Comparison of ENCODE assay signal across 7 cellular contexts in the genomic region with DNA sequence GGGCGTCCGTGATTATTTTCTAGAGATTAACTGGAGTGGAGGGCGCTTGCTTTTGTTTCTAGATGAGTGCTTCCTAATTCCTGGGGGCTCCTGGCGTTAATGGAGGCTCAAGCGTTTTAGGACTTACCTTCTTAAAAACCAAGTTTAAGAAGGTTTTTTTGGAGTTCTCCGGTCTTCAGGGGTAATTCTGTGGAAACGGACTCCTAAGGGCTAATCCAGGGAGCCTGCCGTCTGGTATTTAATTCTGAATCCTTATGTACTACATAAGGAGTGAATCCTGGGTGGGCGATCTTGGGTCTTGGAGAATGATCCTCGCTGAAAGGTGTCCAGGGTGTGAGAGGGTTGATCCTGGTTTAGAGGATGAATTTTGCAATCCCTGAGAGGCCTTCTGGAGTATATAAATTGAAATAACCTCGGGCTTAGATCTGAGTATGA. TPM values are rescaled to one million over a fixed set of nuclear protein-coding genes. Genes with fewer than 3 reads are reported as not detected.
DNase-seq lines count a peak whose midpoint lies in the region; ATAC-seq lines count a peak whose summit lies in the region.

No MANE protein-coding gene starts in this region.

- H3K9ac ChIP-seq in HUES64 (ENCODE audit: low read depth, low read length) (peak overlapping the region; percentile 100), subcutaneous abdominal adipose tissue (ENCODE audit: low read length in 5 of 5) (peak overlapping the region; percentile 89 to 99 (median 92))

- peak overlapping the region; percentile 99 for H3K27ac Mint-ChIP-seq in activated naive CD8-positive, alpha-beta T cell treated with anti-CD3 and anti-CD28 coated beads for 36 hours
- peak overlapping the region; percentile 95 to 99 (median 98) for H3K27ac Mint-ChIP-seq in immature natural killer cell

- peaks cover 51% of the 10 kb centered on the region for H3K4me1 Mint-ChIP-seq in activated naive CD8-positive, alpha-beta T cell treated with anti-CD3 and anti-CD28 coated beads for 36 hours
- peaks cover 66 to 78% of the 10 kb centered on the region in 2 donors for H3K4me1 Mint-ChIP-seq in immature natural killer cell

- peaks cover 64% of the 10 kb centered on the region for H3K36me3 Mint-ChIP-seq in activated naive CD8-positive, alpha-beta T cell treated with anti-CD3 and anti-CD28 coated beads for 36 hours
- peaks cover 20 to 40% (median 26%) of the 10 kb centered on the region in 3 donors for H3K36me3 Mint-ChIP-seq in immature natural killer cell

- H3K9me3 ChIP-seq in HUES64 (ENCODE audit: insufficient read depth, low read depth, low read length) (no peaks in the 10 kb centered on the region), subcutaneous abdominal adipose tissue (ENCODE audit: control insufficient read depth in 5 of 5, low read length in 5 of 5) (no peaks in the 10 kb centered on the region)

- ATAC-seq in GM18867 (IDR thresholded peaks at IDR 0.05; ENCODE audit: unreplicated experiment): no peak
- no peak for ATAC-seq in activated CD4-positive, CD25-positive, alpha-beta regulatory T cell treated with anti-CD3 and anti-CD28 coated beads, Interleukin-2, amount 50 U/mL, for 24 hours

- H3K36me3 ChIP-seq in HUES64 (ENCODE audit: insufficient read depth, low read length) (peaks cover 48% of the 10 kb centered on the region), subcutaneous abdominal adipose tissue (ENCODE audit: control insufficient read depth in 5 of 5, insufficient read depth in 5 of 5, low read length in 5 of 5) (peaks cover 5 to 45% (median 44%) of the 10 kb centered on the region in 5 donors)

- peaks cover 18% of the 10 kb centered on the region for H3K27me3 Mint-ChIP-seq in activated naive CD8-positive, alpha-beta T cell treated with anti-CD3 and anti-CD28 coated beads for 36 hours
- H3K27me3 Mint-ChIP-seq in immature natural killer cell (ENCODE audit: low read depth in 3 of 3): peaks cover 28 to 63% (median 40%) of the 10 kb centered on the region in 3 donors

- H3K4me3 ChIP-seq in HUES64 (ENCODE audit: low read length) (peak overlapping the region; percentile 98), subcutaneous abdominal adipose tissue (ENCODE audit: low read depth in 1 of 5, low read length in 5 of 5) (peak overlapping the region; percentile 86 to 93 (median 87))

- H3K27ac ChIP-seq in HUES64 (ENCODE audit: low read depth, low read length) (peak overlapping the region; percentile 94), subcutaneous abdominal adipose tissue (ENCODE audit: low read depth, low read length) (peak overlapping the region; percentile 95)

- peak overlapping the region; percentile 97 for H3K4me3 Mint-ChIP-seq in activated naive CD8-positive, alpha-beta T cell treated with anti-CD3 and anti-CD28 coated beads for 36 hours
- H3K4me3 Mint-ChIP-seq in immature natural killer cell: peak overlapping the region; percentile 95 to 99 (median 98)

- H3K27me3 ChIP-seq in HUES64 (ENCODE audit: insufficient read depth, low read length) (no peaks in the 10 kb centered on the region), subcutaneous abdominal adipose tissue (ENCODE audit: control insufficient read depth in 5 of 5, insufficient read depth in 4 of 5, low read length in 5 of 5) (no peaks in the 10 kb centered on the region)

- DNase-seq in activated naive CD8-positive, alpha-beta T cell treated with anti-CD3 and anti-CD28 coated beads for 36 hours: no peak
- DNase-seq in immature natural killer cell: no peak
- DNase-seq in activated CD8-positive, alpha-beta memory T cell treated with anti-CD3 and anti-CD28 coated beads for 24 hours: no peak

- 0% methylated on average over 11 of the region's 11 CpGs for WGBS in HUES64

- H3K4me1 ChIP-seq in HUES64 (ENCODE audit: insufficient read depth, low read length) (peaks cover 20% of the 10 kb centered on the region), subcutaneous abdominal adipose tissue (ENCODE audit: control insufficient read depth in 5 of 5, insufficient read depth in 5 of 5, low read length in 5 of 5) (peaks cover 16 to 51% (median 46%) of the 10 kb centered on the region in 5 donors)

- peaks cover 1% of the 10 kb centered on the region for H3K9me3 Mint-ChIP-seq in activated naive CD8-positive, alpha-beta T cell treated with anti-CD3 and anti-CD28 coated beads for 36 hours
- H3K9me3 Mint-ChIP-seq in immature natural killer cell: no peaks in the 10 kb centered on the region

RNA-seq across cellular contexts. Expression of gene RPS11, which starts 0.4 kb away (rescaled TPM):
- 2,364 TPM for polyA plus RNA-seq in HUES64 (2013, experiment 1 of 2)
- polyA plus RNA-seq in HUES64 (2013, experiment 2 of 2): 2,511 TPM
- total RNA-seq in activated naive CD8-positive, alpha-beta T cell treated with anti-CD3 and anti-CD28 coated beads for 36 hours: 1,000 to 10,000 TPM; 2,825 to 2,867 TPM
- 1,000 to 10,000 TPM; 1,178 to 2,153 (median 1,290) TPM for polyA plus RNA-seq in immature natural killer cell

RNA-seq across cellular contexts. Expression of gene RPL13A, which starts 9.2 kb away (rescaled TPM):
- 2,534 TPM for polyA plus RNA-seq in HUES64 (2013, experiment 1 of 2)
- polyA plus RNA-seq in HUES64 (2013, experiment 2 of 2): 2,729 TPM
- 1,000 to 10,000 TPM; 3,663 to 3,691 TPM for total RNA-seq in activated naive CD8-positive, alpha-beta T cell treated with anti-CD3 and anti-CD28 coated beads for 36 hours
- 1,000 to 10,000 TPM in 2 of 3 donors, 100 to 1,000 TPM in 1; 840 to 2,055 (median 1,247) TPM for polyA plus RNA-seq in immature natural killer cell

RNA-seq across cellular contexts. Expression of gene FCGRT, which starts 15.9 kb away (rescaled TPM):
- polyA plus RNA-seq in HUES64 (2013, experiment 1 of 2): 14.3 TPM
- 24.0 TPM for polyA plus RNA-seq in HUES64 (2013, experiment 2 of 2)
- total RNA-seq in activated naive CD8-positive, alpha-beta T cell treated with anti-CD3 and anti-CD28 coated beads for 36 hours: 10 to 100 TPM; 11.5 to 12.2 TPM
- polyA plus RNA-seq in immature natural killer cell: 10 to 100 TPM; 13.8 to 35.9 (median 34.9) TPM

RNA-seq across cellular contexts. Expression of gene FLT3LG, which starts 22.6 kb away (rescaled TPM):
- polyA plus RNA-seq in HUES64 (2013, experiment 1 of 2): 0.85 TPM
- 1.1 TPM for polyA plus RNA-seq in HUES64 (2013, experiment 2 of 2)
- 10 to 100 TPM; 61.0 to 63.5 TPM for total RNA-seq in activated naive CD8-positive, alpha-beta T cell treated with anti-CD3 and anti-CD28 coated beads for 36 hours
- polyA plus RNA-seq in immature natural killer cell: 10 to 100 TPM; 22.6 to 36.6 (median 28.3) TPM

RNA-seq across cellular contexts. Expression of gene RCN3, which starts 31.2 kb away (rescaled TPM):
- 3.3 TPM for polyA plus RNA-seq in HUES64 (2013, experiment 1 of 2)
- 3.6 TPM for polyA plus RNA-seq in HUES64 (2013, experiment 2 of 2)
- total RNA-seq in activated naive CD8-positive, alpha-beta T cell treated with anti-CD3 and anti-CD28 coated beads for 36 hours: 1 to 10 TPM; 3.6 to 4.3 TPM
- 1 to 10 TPM in 2 of 3 donors, under 1 TPM in 1; 0.86 to 1.7 (median 1.0) TPM for polyA plus RNA-seq in immature natural killer cell
